In genomic region chr10:37727491-37728352, GRCh38 we compare ENCODE assay signal across 33 cellular contexts.
"Had no signal": no experiment of that assay in that cellular context is flagged by ENCODE, and none has a peak within 500 bp of the region (broad histone marks: within the 10 kb centered on the region; RNA-seq: fewer than 3 reads in every experiment).

No MANE protein-coding gene starts in this region.

- H3K27ac ChIP-seq: adrenal gland, body of pancreas, colonic mucosa, epithelial cell of prostate, esophagus squamous epithelium, gastroesophageal sphincter, WERI-Rb-1 had no signal

- H3K4me3 ChIP-seq: adrenal gland, body of pancreas, colonic mucosa, esophagus squamous epithelium, gastroesophageal sphincter had no signal

- H3K36me3 Mint-ChIP-seq: activated CD4-positive, alpha-beta memory T cell treated with anti-CD3 and anti-CD28 coated beads for 36 hours; activated naive CD8-positive, alpha-beta T cell treated with anti-CD3 and anti-CD28 coated beads for 36 hours had no signal

- H3K4me1 ChIP-seq: body of pancreas, colonic mucosa, esophagus squamous epithelium, gastroesophageal sphincter had no signal

- FAIRE-seq: endometrium, endothelial cell of umbilical vein had no signal

- H3K27ac Mint-ChIP-seq: activated B cell treated with CpG ODN at 0.5 μM for 24 hours; activated CD4-positive, alpha-beta memory T cell treated with anti-CD3 and anti-CD28 coated beads for 36 hours; activated CD4-positive, alpha-beta T cell treated with anti-CD3 and anti-CD28 coated beads for 36 hours; activated CD4-positive, alpha-beta T cell treated with anti-CD3 and anti-CD28 coated beads, Interleukin-2, amount 10 ng/mL, durations not matched to agents 24 days and 14 days; activated naive CD4-positive, alpha-beta T cell treated with anti-CD3 and anti-CD28 coated beads for 36 hours; activated naive CD4-positive, alpha-beta T cell treated with anti-CD3 and anti-CD28 coated beads, Interleukin-2, amount 50 U/mL, for 24 hours; activated naive CD8-positive, alpha-beta T cell treated with anti-CD3 and anti-CD28 coated beads for 36 hours; activated naive CD8-positive, alpha-beta T cell treated with anti-CD3 and anti-CD28 coated beads, Interleukin-2, amount 50 U/mL, for 24 hours; activated T-helper 1 cell treated with anti-CD3 and anti-CD28 coated beads, Interleukin-12 subunit alpha, Interleukin-12 subunit beta, Interleukin-2, Interleukin-4 antibody, amounts not matched to agents 30 ng/mL and 10 ng/mL and 1 ng/mL, durations not matched to agents 14 hours and 24 hours and 36 hours; activated T-helper 2 cell treated with anti-CD3 and anti-CD28 coated beads, Interferon-gamma antibody, Interleukin-2, Interleukin-4, amounts not matched to agents 10 μg/mL and 5 μg/mL and 100 μg/mL, durations not matched to agents 14 hours and 24 hours and 36 hours; T-helper 17 cell; T-helper 2 cell treated with Interferon-gamma antibody and Interleukin-4, amounts not matched to agents 5 μg/mL and 100 μg/mL, for 36 hours had no signal

- H3K9me3 ChIP-seq: adrenal gland, colonic mucosa, gastroesophageal sphincter had no signal

- H3K4me3 Mint-ChIP-seq: activated B cell treated with CpG ODN at 0.5 μM for 24 hours; activated CD4-positive, alpha-beta memory T cell treated with anti-CD3 and anti-CD28 coated beads for 36 hours; activated CD4-positive, alpha-beta T cell treated with anti-CD3 and anti-CD28 coated beads for 36 hours; activated CD4-positive, alpha-beta T cell treated with anti-CD3 and anti-CD28 coated beads, Interleukin-2, amount 10 ng/mL, durations not matched to agents 24 days and 14 days; activated naive CD4-positive, alpha-beta T cell treated with anti-CD3 and anti-CD28 coated beads for 36 hours; activated naive CD4-positive, alpha-beta T cell treated with anti-CD3 and anti-CD28 coated beads, Interleukin-2, amount 50 U/mL, for 24 hours; activated naive CD8-positive, alpha-beta T cell treated with anti-CD3 and anti-CD28 coated beads for 36 hours; activated naive CD8-positive, alpha-beta T cell treated with anti-CD3 and anti-CD28 coated beads, Interleukin-2, amount 50 U/mL, for 24 hours; activated T-helper 1 cell treated with anti-CD3 and anti-CD28 coated beads, Interleukin-12 subunit alpha, Interleukin-12 subunit beta, Interleukin-2, Interleukin-4 antibody, amounts not matched to agents 30 ng/mL and 10 ng/mL and 1 ng/mL, durations not matched to agents 14 hours and 24 hours and 36 hours; T-helper 17 cell; T-helper 2 cell treated with Interferon-gamma antibody and Interleukin-4, amounts not matched to agents 5 μg/mL and 100 μg/mL, for 36 hours had no signal

- DNase-seq: activated B cell treated with CpG ODN at 0.5 μM for 24 hours; activated CD4-positive, alpha-beta memory T cell treated with anti-CD3 and anti-CD28 coated beads for 36 hours; activated CD4-positive, alpha-beta T cell treated with anti-CD3 and anti-CD28 coated beads for 36 hours; activated CD4-positive, alpha-beta T cell treated with anti-CD3 and anti-CD28 coated beads, Interleukin-2, amount 10 ng/mL, durations not matched to agents 24 days and 14 days; activated CD4-positive, CD25-positive, alpha-beta regulatory T cell treated with anti-CD3 and anti-CD28 coated beads, Interleukin-2, amount 50 U/mL, for 72 hours; activated effector memory CD4-positive, alpha-beta T cell treated with anti-CD3 and anti-CD28 coated beads, Interleukin-2, amount 50 U/mL, for 16 hours; activated naive CD4-positive, alpha-beta T cell treated with anti-CD3 and anti-CD28 coated beads for 36 hours; activated naive CD8-positive, alpha-beta T cell treated with anti-CD3 and anti-CD28 coated beads for 36 hours; activated naive CD8-positive, alpha-beta T cell treated with anti-CD3 and anti-CD28 coated beads, Interleukin-2, amount 50 U/mL, for 24 hours; activated T-cell treated with anti-CD3 and anti-CD28 coated beads, Interleukin-2, amount 50 U/mL, for 1 hour; activated T-cell treated with anti-CD3 and anti-CD28 coated beads, Interleukin-2, amount 50 U/mL, for 48 hours; amygdala; aorta; body of pancreas; central memory CD4-positive, alpha-beta T cell; cerebellar nuclear complex; colonic mucosa; effector CD8-positive, alpha-beta T cell; esophagus squamous epithelium; foreskin melanocyte; T-helper 1 cell; T-helper 17 cell; T1000; WERI-Rb-1 had no signal

- H3K4me1 Mint-ChIP-seq: activated B cell treated with CpG ODN at 0.5 μM for 24 hours; activated CD4-positive, alpha-beta T cell treated with anti-CD3 and anti-CD28 coated beads for 36 hours; activated CD4-positive, alpha-beta T cell treated with anti-CD3 and anti-CD28 coated beads, Interleukin-2, amount 10 ng/mL, durations not matched to agents 24 days and 14 days; activated naive CD4-positive, alpha-beta T cell treated with anti-CD3 and anti-CD28 coated beads, Interleukin-2, amount 50 U/mL, for 24 hours; activated naive CD8-positive, alpha-beta T cell treated with anti-CD3 and anti-CD28 coated beads for 36 hours; activated naive CD8-positive, alpha-beta T cell treated with anti-CD3 and anti-CD28 coated beads, Interleukin-2, amount 50 U/mL, for 24 hours; T-helper 17 cell had no signal

- H3K9me3 Mint-ChIP-seq: activated B cell treated with CpG ODN at 0.5 μM for 24 hours; activated CD4-positive, alpha-beta memory T cell treated with anti-CD3 and anti-CD28 coated beads for 36 hours; activated naive CD8-positive, alpha-beta T cell treated with anti-CD3 and anti-CD28 coated beads for 36 hours had no signal

- ATAC-seq: activated CD4-positive, alpha-beta T cell treated with anti-CD3 and anti-CD28 coated beads for 36 hours; activated naive CD8-positive, alpha-beta T cell treated with anti-CD3 and anti-CD28 coated beads, Interleukin-2, amount 50 U/mL, for 24 hours; body of pancreas; gastroesophageal sphincter; T-helper 17 cell had no signal

- H3K36me3 ChIP-seq: adrenal gland, colonic mucosa, esophagus squamous epithelium, gastroesophageal sphincter, WERI-Rb-1 had no signal

- H3K27me3 Mint-ChIP-seq: activated B cell treated with CpG ODN at 0.5 μM for 24 hours; activated CD4-positive, alpha-beta memory T cell treated with anti-CD3 and anti-CD28 coated beads for 36 hours; activated CD4-positive, alpha-beta T cell treated with anti-CD3 and anti-CD28 coated beads for 36 hours; activated CD4-positive, alpha-beta T cell treated with anti-CD3 and anti-CD28 coated beads, Interleukin-2, amount 10 ng/mL, durations not matched to agents 24 days and 14 days; activated naive CD8-positive, alpha-beta T cell treated with anti-CD3 and anti-CD28 coated beads for 36 hours; activated naive CD8-positive, alpha-beta T cell treated with anti-CD3 and anti-CD28 coated beads, Interleukin-2, amount 50 U/mL, for 24 hours; T-helper 17 cell had no signal

- H3K27me3 ChIP-seq: adrenal gland, body of pancreas, colonic mucosa, esophagus squamous epithelium had no signal
